In genomic region chr1:183840140-183840539, GRCh38 we compare ENCODE assay signal across 1 cellular context.
TF ChIP-seq lines count a peak whose summit lies in the region.

No MANE protein-coding gene starts in this region.

TF ChIP-seq in A549, 52 proteins besides CTCF, POLR2A, EP300 and RAD21 (continued from another document):
- TF ChIP-seq, protein P1, sequence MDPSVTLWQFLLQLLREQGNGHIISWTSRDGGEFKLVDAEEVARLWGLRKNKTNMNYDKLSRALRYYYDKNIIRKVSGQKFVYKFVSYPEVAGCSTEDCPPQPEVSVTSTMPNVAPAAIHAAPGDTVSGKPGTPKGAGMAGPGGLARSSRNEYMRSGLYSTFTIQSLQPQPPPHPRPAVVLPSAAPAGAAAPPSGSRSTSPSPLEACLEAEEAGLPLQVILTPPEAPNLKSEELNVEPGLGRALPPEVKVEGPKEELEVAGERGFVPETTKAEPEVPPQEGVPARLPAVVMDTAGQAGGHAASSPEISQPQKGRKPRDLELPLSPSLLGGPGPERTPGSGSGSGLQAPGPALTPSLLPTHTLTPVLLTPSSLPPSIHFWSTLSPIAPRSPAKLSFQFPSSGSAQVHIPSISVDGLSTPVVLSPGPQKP (IDR thresholded peaks at IDR 0.05; ENCODE audit: low read depth, low read length), result no peak
- TF ChIP-seq BHLHE40 (IDR thresholded peaks at IDR 0.05; ENCODE audit: low read depth, low read length), result no peak
- TF ChIP-seq ZNF302 (CRISPR knock-in tag; IDR thresholded peaks at IDR 0.05), result no peak
